ENCODE assay signal across 29 cellular contexts in genomic region chr7:31253486-31253885, GRCh38.
"Had no signal": no experiment of that assay in that cellular context is flagged by ENCODE, and none has a peak within 500 bp of the region (broad histone marks: within the 10 kb centered on the region; RNA-seq: fewer than 3 reads in every experiment).

No MANE protein-coding gene starts in this region.

- H3K9me3 Mint-ChIP-seq: activated CD4-positive, alpha-beta T cell treated with anti-CD3 and anti-CD28 coated beads, Interleukin-2, amount 10 ng/mL, durations not matched to agents 7 days and 5 days; activated naive CD4-positive, alpha-beta T cell treated with anti-CD3 and anti-CD28 coated beads, Interleukin-2, amount 50 U/mL, for 72 hours; activated naive CD8-positive, alpha-beta T cell treated with anti-CD3 and anti-CD28 coated beads, Interleukin-2, amount 50 U/mL, for 24 hours; activated T-cell treated with anti-CD3 and anti-CD28 coated beads, Interleukin-2, amount 50 U/mL, for 24 hours; activated T-helper 2 cell treated with anti-CD3 and anti-CD28 coated beads, Interferon-gamma antibody, Interleukin-2, Interleukin-4, amounts not matched to agents 10 μg/mL and 5 μg/mL and 100 μg/mL, durations not matched to agents 14 hours and 24 hours and 36 hours; T-helper 1 cell treated with Interleukin-12 subunit alpha and Interleukin-12 subunit beta and Interleukin-4 antibody, amounts not matched to agents 30 μg/mL and 1 μg/mL, for 36 hours; T-helper 2 cell treated with Interferon-gamma antibody and Interleukin-4, amounts not matched to agents 5 μg/mL and 100 μg/mL, for 36 hours had no signal

- H3K9me3 ChIP-seq: Peyer's patch, SJSA1, SK-N-SH had no signal

- H3K27ac Mint-ChIP-seq: activated CD4-positive, alpha-beta T cell treated with anti-CD3 and anti-CD28 coated beads for 36 hours; activated CD4-positive, alpha-beta T cell treated with anti-CD3 and anti-CD28 coated beads, Interleukin-2, amount 10 ng/mL, durations not matched to agents 7 days and 5 days; activated CD8-positive, alpha-beta T cell treated with anti-CD3 and anti-CD28 coated beads, Interleukin-2, amount 10 ng/mL, durations not matched to agents 7 days and 5 days; activated naive CD4-positive, alpha-beta T cell treated with anti-CD3 and anti-CD28 coated beads, Interleukin-2, amount 50 U/mL, for 72 hours; activated naive CD8-positive, alpha-beta T cell treated with anti-CD3 and anti-CD28 coated beads, Interleukin-2, amount 50 U/mL, for 24 hours; activated T-cell treated with anti-CD3 and anti-CD28 coated beads, Interleukin-2, amount 50 U/mL, for 24 hours; activated T-helper 2 cell treated with anti-CD3 and anti-CD28 coated beads, Interferon-gamma antibody, Interleukin-2, Interleukin-4, amounts not matched to agents 10 μg/mL and 5 μg/mL and 100 μg/mL, durations not matched to agents 14 hours and 24 hours and 36 hours; T-helper 1 cell treated with Interleukin-12 subunit alpha and Interleukin-12 subunit beta and Interleukin-4 antibody, amounts not matched to agents 30 μg/mL and 1 μg/mL, for 36 hours; T-helper 2 cell treated with Interferon-gamma antibody and Interleukin-4, amounts not matched to agents 5 μg/mL and 100 μg/mL, for 36 hours had no signal

- H3K4me1 Mint-ChIP-seq: activated CD4-positive, alpha-beta T cell treated with anti-CD3 and anti-CD28 coated beads for 36 hours; activated CD4-positive, alpha-beta T cell treated with anti-CD3 and anti-CD28 coated beads, Interleukin-2, amount 10 ng/mL, durations not matched to agents 7 days and 5 days; activated naive CD8-positive, alpha-beta T cell treated with anti-CD3 and anti-CD28 coated beads, Interleukin-2, amount 50 U/mL, for 24 hours had no signal

- H3K4me2 ChIP-seq: SK-N-SH had no signal

- H3K36me3 Mint-ChIP-seq: activated naive CD4-positive, alpha-beta T cell treated with anti-CD3 and anti-CD28 coated beads, Interleukin-2, amount 50 U/mL, for 72 hours; brain had no signal

- H3K9ac ChIP-seq: SK-N-SH had no signal

- H3K4me3 Mint-ChIP-seq: activated CD4-positive, alpha-beta T cell treated with anti-CD3 and anti-CD28 coated beads for 36 hours; activated CD4-positive, alpha-beta T cell treated with anti-CD3 and anti-CD28 coated beads, Interleukin-2, amount 10 ng/mL, durations not matched to agents 7 days and 5 days; activated CD8-positive, alpha-beta T cell treated with anti-CD3 and anti-CD28 coated beads, Interleukin-2, amount 10 ng/mL, durations not matched to agents 7 days and 5 days; activated naive CD8-positive, alpha-beta T cell treated with anti-CD3 and anti-CD28 coated beads, Interleukin-2, amount 50 U/mL, for 24 hours; activated T-cell treated with anti-CD3 and anti-CD28 coated beads, Interleukin-2, amount 50 U/mL, for 24 hours; brain; T-helper 1 cell treated with Interleukin-12 subunit alpha and Interleukin-12 subunit beta and Interleukin-4 antibody, amounts not matched to agents 30 μg/mL and 1 μg/mL, for 36 hours; T-helper 2 cell treated with Interferon-gamma antibody and Interleukin-4, amounts not matched to agents 5 μg/mL and 100 μg/mL, for 36 hours had no signal

- H3K4me1 ChIP-seq: Peyer's patch, SJSA1 had no signal

- H3K27me3 Mint-ChIP-seq: activated CD4-positive, alpha-beta T cell treated with anti-CD3 and anti-CD28 coated beads for 36 hours; activated T-cell treated with anti-CD3 and anti-CD28 coated beads, Interleukin-2, amount 50 U/mL, for 24 hours had no signal

- DNase-seq: activated CD4-positive, alpha-beta T cell treated with anti-CD3 and anti-CD28 coated beads for 36 hours; activated CD4-positive, alpha-beta T cell treated with anti-CD3 and anti-CD28 coated beads, Interleukin-2, amount 10 ng/mL, durations not matched to agents 7 days and 5 days; activated CD4-positive, alpha-beta T cell treated with anti-CD3 and anti-CD28 coated beads, Interleukin-2, amount 50 U/mL, for 48 hours; activated CD8-positive, alpha-beta T cell treated with anti-CD3 and anti-CD28 coated beads, Interleukin-2, amount 10 ng/mL, durations not matched to agents 7 days and 5 days; activated gamma-delta T cell; activated naive CD4-positive, alpha-beta T cell treated with Interleukin-2 at 50 U/mL for 16 hours; activated naive CD8-positive, alpha-beta T cell treated with anti-CD3 and anti-CD28 coated beads, Interleukin-2, amount 50 U/mL, for 24 hours; activated T-cell treated with anti-CD3 and anti-CD28 coated beads, Interleukin-2, amount 50 U/mL, for 24 hours; NCI-H1105; NCI-H1417 treated with DMSO at 0.1 percent for 48 hours; NCI-H187 treated with DMSO at 0.1 percent for 48 hours; NCI-H2081; NCI-H226; NCI-H446 treated with DMSO at 0.1 percent for 48 hours; NCI-H524; NCI-H69; PC-3; Peyer's patch; RPMI8226; SHP77 treated with DMSO at 0.1 percent for 48 hours; SK-N-SH had no signal

- H3K27ac ChIP-seq: Peyer's patch, SJSA1 had no signal

- FAIRE-seq: bronchial epithelial cell, TTC549 had no signal

- H3K36me3 ChIP-seq: Peyer's patch, SJSA1 had no signal

- H3K27me3 ChIP-seq: Peyer's patch had no signal

- H3K4me3 ChIP-seq: Peyer's patch, SJSA1 had no signal
